Comparison of ENCODE assay signal across 8 cellular contexts in genomic region chr16:48536600-48537200, GRCh38.
A peak's percentile ranks its signal among the peaks of the same experiment; 100 is the strongest.
DNase-seq lines count a peak whose midpoint lies in the region; ATAC-seq, FAIRE-seq and TF ChIP-seq lines count a peak whose summit lies in the region.

No MANE protein-coding gene starts in this region.

- peaks cover 0 to 7% (median 3%) of the 10 kb centered on the region in 4 donors for H3K36me3 ChIP-seq in right lobe of liver

- no peaks in the 10 kb centered on the region for H3K27me3 Mint-ChIP-seq in activated CD8-positive, alpha-beta T cell treated with anti-CD3 and anti-CD28 coated beads, Interleukin-2, amount 10 ng/mL, durations not matched to agents 7 days and 5 days (ENCODE audit: low read depth)

- peaks cover 37% of the 10 kb centered on the region for H3K4me1 Mint-ChIP-seq in activated CD8-positive, alpha-beta T cell treated with anti-CD3 and anti-CD28 coated beads, Interleukin-2, amount 10 ng/mL, durations not matched to agents 7 days and 5 days (ENCODE audit: low read depth)

- POLR2A ChIA-PET in activated CD8-positive, alpha-beta T cell treated with anti-CD3 and anti-CD28 coated beads, Interleukin-2, amount 10 ng/mL, durations not matched to agents 7 days and 5 days (lab: Charles Lee), result interaction anchor here (1.3 kb wide), 1 partner anchor 87 kb away, joined by 6 read pairs; no protein-coding TSS in a partner anchor

- 23% methylated on average over 5 of the region's 7 CpGs for WGBS in right lobe of liver (ENCODE audit: insufficient coverage, low coverage, low lambda C conversion rate, missing lambda C conversion rate)

- peak overlapping the region; percentile 80 for H3K27ac Mint-ChIP-seq in activated CD8-positive, alpha-beta T cell treated with anti-CD3 and anti-CD28 coated beads, Interleukin-2, amount 10 ng/mL, durations not matched to agents 7 days and 5 days

- H3K4me3 ChIP-seq in right lobe of liver, result no peak overlapping the region

- peaks cover 0 to 20% (median under 1%) of the 10 kb centered on the region in 4 donors for H3K4me1 ChIP-seq in right lobe of liver

- no peaks in the 10 kb centered on the region for H3K27me3 ChIP-seq in right lobe of liver

- no peaks in the 10 kb centered on the region for H3K9me3 Mint-ChIP-seq in activated CD8-positive, alpha-beta T cell treated with anti-CD3 and anti-CD28 coated beads, Interleukin-2, amount 10 ng/mL, durations not matched to agents 7 days and 5 days (ENCODE audit: insufficient read depth)

- TF ChIP-seq POLR2A in GM12892 (IDR thresholded peaks at IDR 0.05; ENCODE audit: low read depth, low read length), result no peak
- no peak for TF ChIP-seq POLR2A in right lobe of liver (IDR thresholded peaks at IDR 0.05)

- CTCF ChIA-PET in activated CD8-positive, alpha-beta T cell treated with anti-CD3 and anti-CD28 coated beads, Interleukin-2, amount 10 ng/mL, durations not matched to agents 7 days and 5 days (lab: Charles Lee), result interaction anchor here (1.0 to 7.0 kb wide), 3 partner anchors 21 to 94 kb away, joined by 3 to 46 read pairs (median 5); no protein-coding TSS in a partner anchor

- peak overlapping the region; percentile 0 to 44 (median 33) for H3K27ac ChIP-seq in right lobe of liver

- peak; percentile 83 for FAIRE-seq in GM12892 (lab: Jason Lieb, UNC)

- DNase-seq in GM12892 (ENCODE audit: insufficient read length) (no peak), right lobe of liver (no peak), SIG-M5 treated with dmso at 0.1 percent for 504 hours (lab: John Stamatoyannopoulos, UW; ENCODE audit: unreplicated experiment) (no peak), NCI-H526 (lab: John Stamatoyannopoulos, UW) (no peak), left colon (no peak), posterior vena cava (ENCODE audit: low spot score) (no peak)
- DNase-seq in activated CD8-positive, alpha-beta T cell treated with anti-CD3 and anti-CD28 coated beads, Interleukin-2, amount 10 ng/mL, durations not matched to agents 7 days and 5 days, result peak; percentile 38

- intact Hi-C loops in right lobe of liver (cut with DNase I) (loop anchor here (5.0 to 10.0 kb wide), 3 partner anchors 86 to 282 kb away; no protein-coding TSS in a partner anchor), left colon (cut with DNase I, micrococcal nuclease) (no loop called here), posterior vena cava (cut with DNase I) (loop anchor here (5.0 to 10.0 kb wide), 2 partner anchors 152 to 184 kb away; partner anchors contain the start of gene SIAH1 (in 1 of the 2))

- no peak for TF ChIP-seq CTCF in right lobe of liver (IDR thresholded peaks at IDR 0.05)

- H3K9me3 ChIP-seq in right lobe of liver, result no peaks in the 10 kb centered on the region

- H3K36me3 Mint-ChIP-seq in activated CD8-positive, alpha-beta T cell treated with anti-CD3 and anti-CD28 coated beads, Interleukin-2, amount 10 ng/mL, durations not matched to agents 7 days and 5 days (ENCODE audit: low read depth), result peaks cover 23% of the 10 kb centered on the region

- ATAC-seq in HG02610 (IDR thresholded peaks at IDR 0.05; ENCODE audit: unreplicated experiment) (peak; percentile 17), right lobe of liver (peak; percentile 16 to 39 (median 25)), left colon (no peak)
- peak; percentile 56 for ATAC-seq in activated CD8-positive, alpha-beta T cell treated with anti-CD3 and anti-CD28 coated beads, Interleukin-2, amount 10 ng/mL, durations not matched to agents 7 days and 5 days

- peak overlapping the region; percentile 36 for H3K4me3 Mint-ChIP-seq in activated CD8-positive, alpha-beta T cell treated with anti-CD3 and anti-CD28 coated beads, Interleukin-2, amount 10 ng/mL, durations not matched to agents 7 days and 5 days

Comparison
In these comparisons a context has a peak if more than half of its experiments do, and no peak if none do; other contexts are left out.
1. intact Hi-C loops: an anchor here in right lobe of liver (5.0 to 10.0 kb wide) and posterior vena cava (5.0 to 10.0 kb wide); none called in left colon.